In the genomic region with DNA sequence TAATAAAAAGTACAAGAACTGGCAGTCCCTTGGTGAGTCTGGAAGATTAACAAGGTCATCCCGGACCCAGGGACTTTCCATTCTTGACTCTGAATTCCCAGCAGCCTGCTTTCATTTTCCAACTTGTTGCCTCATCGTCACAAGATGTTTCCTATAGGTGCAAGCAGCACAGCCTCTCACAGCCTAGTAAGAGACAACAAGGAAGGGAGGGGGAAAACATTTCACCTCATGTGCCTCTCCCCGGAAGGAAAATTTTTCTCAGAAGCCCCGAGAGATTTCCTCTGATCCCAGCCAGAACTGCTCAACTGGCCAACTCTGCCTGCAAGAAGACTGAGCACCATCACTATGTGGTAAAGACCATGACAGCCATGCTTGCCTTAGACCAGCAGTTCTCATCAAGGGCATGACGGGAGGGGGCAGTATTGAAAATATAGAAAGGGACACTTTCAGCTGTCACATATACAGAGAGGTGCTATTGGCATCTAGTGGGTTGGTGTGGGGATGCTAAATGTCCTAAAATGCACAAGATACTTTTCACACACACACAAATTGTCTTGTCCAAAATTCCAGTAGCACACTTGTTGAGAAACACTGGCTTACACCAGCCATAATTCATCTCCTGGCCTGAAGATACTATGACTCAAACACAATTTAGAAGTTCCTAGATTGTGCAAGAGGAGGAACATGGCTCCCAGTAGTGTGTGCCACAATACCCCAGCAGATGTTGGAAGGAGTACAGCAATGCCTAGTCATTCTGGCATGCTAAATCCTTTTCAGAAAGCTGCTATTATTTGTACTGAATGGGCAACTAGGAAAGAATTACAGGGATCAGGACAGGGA, we compare ENCODE assay signal across 1 cellular context.
TF ChIP-seq lines count a peak whose summit lies in the region.

No MANE protein-coding gene starts in this region.

TF ChIP-seq in GM23338, 12 proteins besides CTCF, POLR2A, EP300 and RAD21 (continued from another document):
- TF ChIP-seq ZNF462 (CRISPR knock-in tag; IDR thresholded peaks at IDR 0.05) (no peak), ZNF331 (CRISPR knock-in tag; IDR thresholded peaks at IDR 0.05; ENCODE audit: low read depth) (no peak), NANOG (IDR thresholded peaks at IDR 0.05; ENCODE audit: borderline replicate concordance) (no peak)
